Comparison of ENCODE assay signal across 1 cellular context in the genomic region with DNA sequence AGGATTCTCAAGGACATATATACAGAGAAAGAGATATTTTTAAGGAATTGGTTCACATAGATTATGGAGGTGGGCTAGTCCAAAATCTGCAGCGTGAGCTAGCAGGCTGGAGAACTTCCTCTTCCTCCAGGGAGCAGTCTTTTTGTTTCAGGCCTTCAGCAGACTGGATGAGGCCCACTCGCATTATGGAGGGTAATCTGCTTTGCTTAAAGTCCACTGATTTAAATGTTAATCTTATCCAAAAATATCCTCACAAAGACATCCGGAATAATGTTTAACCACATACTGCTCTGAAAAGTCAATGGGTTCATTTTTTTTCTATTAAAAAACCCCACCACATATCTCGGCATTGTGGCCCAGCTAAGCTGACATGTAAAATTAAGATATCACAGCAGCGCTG.
TF ChIP-seq lines count a peak whose summit lies in the region.

No MANE protein-coding gene starts in this region.

TF ChIP-seq in SK-N-SH, 30 proteins besides CTCF, POLR2A, EP300 and RAD21:
- TF ChIP-seq POLR2AphosphoS5 (IDR thresholded peaks at IDR 0.05; ENCODE audit: low read depth, low read length) (no peak), MXI1 (IDR thresholded peaks at IDR 0.05; ENCODE audit: low read depth, low read length) (no peak), JUND (IDR thresholded peaks at IDR 0.05) (no peak), FOXM1 (IDR thresholded peaks at IDR 0.05; ENCODE audit: low read depth) (no peak), EZH2phosphoT487 (IDR thresholded peaks at IDR 0.05; ENCODE audit: borderline replicate concordance, low read depth) (no peak), TEAD4 (IDR thresholded peaks at IDR 0.05; ENCODE audit: borderline replicate concordance, insufficient read depth) (no peak), SMC3 (IDR thresholded peaks at IDR 0.05; ENCODE audit: low read depth, low read length) (no peak), FOXJ3 (CRISPR knock-in tag; IDR thresholded peaks at IDR 0.05) (no peak), NFIC (IDR thresholded peaks at IDR 0.05; ENCODE audit: borderline replicate concordance) (no peak)
- TF ChIP-seq, protein P1, sequence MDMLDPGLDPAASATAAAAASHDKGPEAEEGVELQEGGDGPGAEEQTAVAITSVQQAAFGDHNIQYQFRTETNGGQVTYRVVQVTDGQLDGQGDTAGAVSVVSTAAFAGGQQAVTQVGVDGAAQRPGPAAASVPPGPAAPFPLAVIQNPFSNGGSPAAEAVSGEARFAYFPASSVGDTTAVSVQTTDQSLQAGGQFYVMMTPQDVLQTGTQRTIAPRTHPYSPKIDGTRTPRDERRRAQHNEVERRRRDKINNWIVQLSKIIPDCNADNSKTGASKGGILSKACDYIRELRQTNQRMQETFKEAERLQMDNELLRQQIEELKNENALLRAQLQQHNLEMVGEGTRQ (IDR thresholded peaks at IDR 0.05; ENCODE audit: borderline replicate concordance, low read depth, low read length): no peak
TF ChIP-seq in SK-N-SH: peak in this region for 0.
